Comparison of ENCODE assay signal across 9 cellular contexts in the genomic region with DNA sequence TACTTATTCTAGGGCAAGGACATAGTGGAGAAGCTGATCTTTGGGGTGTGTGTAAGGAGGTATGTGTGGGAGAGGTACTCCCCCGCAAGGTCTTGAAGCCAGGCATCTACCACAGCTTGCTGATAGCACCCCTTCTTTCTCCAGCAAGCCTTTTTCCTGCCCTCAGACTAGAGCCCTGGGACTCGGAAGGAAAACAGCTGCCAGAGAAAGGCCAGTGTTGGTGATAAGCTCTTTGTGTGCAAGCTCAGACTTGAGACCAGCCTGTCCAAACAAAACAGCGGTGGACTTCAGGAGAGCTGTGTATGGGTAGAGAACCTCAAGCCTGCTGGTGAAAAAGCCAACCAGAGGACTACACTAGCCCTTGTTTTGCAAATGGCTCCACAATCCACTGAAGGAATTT.
DNase-seq lines count a peak whose midpoint lies in the region; ATAC-seq and TF ChIP-seq lines count a peak whose summit lies in the region.
"Had no signal": no experiment of that assay in that cellular context is flagged by ENCODE, and none has a peak within 500 bp of the region (broad histone marks: within the 10 kb centered on the region; RNA-seq: fewer than 3 reads in every experiment).

No MANE protein-coding gene starts in this region.

- no peaks in the 10 kb centered on the region for H4K20me1 ChIP-seq in PC-3 (ENCODE audit: low read length)

- H3K27ac ChIP-seq in PC-3 (ENCODE audit: low read length) (no peak overlapping the region), sigmoid colon (peak overlapping the region in 2 of 4 donors; percentile 7 to 25)

- H3K4me3 ChIP-seq in PC-3 (ENCODE audit: low read length) (no peak overlapping the region), fibroblast of pulmonary artery (replicated peaks; ENCODE audit: low read depth, low read length) (no peak overlapping the region), sigmoid colon (no peak overlapping the region)
- H3K4me3 ChIP-seq: MG63 had no signal

- no peaks in the 10 kb centered on the region for H3K36me3 ChIP-seq in PC-3 (ENCODE audit: low read depth, low read length)
- no peaks in the 10 kb centered on the region for H3K36me3 ChIP-seq in sigmoid colon
- H3K36me3 ChIP-seq: MG63 had no signal

- no peak for TF ChIP-seq POLR2A in sigmoid colon (IDR thresholded peaks at IDR 0.05)

- DNase-seq in PC-3 (no peak), fibroblast of pulmonary artery (ENCODE audit: low read depth) (peak; percentile 80), retina (peak; percentile 30), sigmoid colon (no peak), amniotic stem cell (lab: John Stamatoyannopoulos, UW) (no peak), anterior cingulate cortex (lab: John Stamatoyannopoulos, UW) (no peak), HuH-7.5 (ENCODE audit: low spot score) (no peak)

- peak overlapping the region; percentile 31; the same call in 1 of the 2 replicates for H2AFZ ChIP-seq in PC-3 (ENCODE audit: low read length)

- H3K27me3 ChIP-seq in PC-3 (ENCODE audit: low read length) (no peaks in the 10 kb centered on the region), sigmoid colon (no peaks in the 10 kb centered on the region)
- H3K27me3 ChIP-seq: MG63 had no signal

- no peaks in the 10 kb centered on the region for H3F3A ChIP-seq in PC-3 (ENCODE audit: low read length, unreplicated experiment)

- intact Hi-C loops in PC-3 (cut with micrococcal nuclease) (loop anchor here (5.0 to 10.0 kb wide), 4 partner anchors 297 to 1977 kb away; no protein-coding TSS in a partner anchor), sigmoid colon (cut with DNase I) (loop anchor here (2.0 to 10.0 kb wide), 4 partner anchors 33 to 1975 kb away; no protein-coding TSS in a partner anchor)

- peaks cover 9% of the 10 kb centered on the region for H3K4me1 ChIP-seq in PC-3 (ENCODE audit: insufficient read depth, low read length)
- peaks cover 0 to 30% (median 17%) of the 10 kb centered on the region in 4 donors for H3K4me1 ChIP-seq in sigmoid colon

- no peaks in the 10 kb centered on the region for H3K79me2 ChIP-seq in PC-3 (ENCODE audit: low read length)

- H3K4me2 ChIP-seq in PC-3 (ENCODE audit: low read length), result peak overlapping the region; percentile 36; the same call in 1 of the 2 replicates

- no peaks in the 10 kb centered on the region for H3K9me2 ChIP-seq in PC-3 (replicated peaks; ENCODE audit: low read length)

- BruUV-seq in PC-3 (replicated peaks; lab: Mats Ljungman, UMichigan), result no TSS peak

- ATAC-seq in GM21619 (IDR thresholded peaks at IDR 0.05; ENCODE audit: unreplicated experiment), result peak; percentile 18
- ATAC-seq in PC-3, result no peak

- 48 to 62% methylated on average over 3 of the region's 3 CpGs for WGBS in sigmoid colon, 2 donors

- CTCF ChIA-PET in PC-3 (lab: Charles Lee), result interaction anchor here (0.5 to 1.0 kb wide), 4 partner anchors 728 to 1076 kb away, joined by 3 to 6 read pairs (median 4); no protein-coding TSS in a partner anchor

- POLR2A ChIA-PET in PC-3 (lab: Charles Lee; ENCODE audit: unreplicated experiment), result no interaction called here

- H3K9me3 ChIP-seq in PC-3 (ENCODE audit: low read length) (no peaks in the 10 kb centered on the region), sigmoid colon (no peaks in the 10 kb centered on the region)

- TF ChIP-seq CTCF in PC-3 (conservative IDR thresholded peaks at IDR 0.05; ENCODE audit: low read depth, low read length) (no peak), fibroblast of pulmonary artery (IDR thresholded peaks at IDR 0.05; ENCODE audit: low read length, missing control alignments) (no peak), sigmoid colon (IDR thresholded peaks at IDR 0.05) (no peak)

- TF ChIP-seq EP300 in sigmoid colon (IDR thresholded peaks at IDR 0.05), result no peak

- H3K9ac ChIP-seq in PC-3 (ENCODE audit: low read length), result no peak overlapping the region

Comparison
In these comparisons a context has a peak if more than half of its experiments do, and no peak if none do; other contexts are left out.
1. DNase-seq: peak in fibroblast of pulmonary artery (single experiment) and retina (single experiment); none in PC-3 (single experiment), sigmoid colon (single experiment), amniotic stem cell (single experiment), anterior cingulate cortex (0 of 58) and HuH-7.5 (single experiment).